In genomic region chr3:188796122-188796631, GRCh38 we compare ENCODE assay signal across 8 cellular contexts.
DNase-seq lines count a peak whose midpoint lies in the region; ATAC-seq and TF ChIP-seq lines count a peak whose summit lies in the region.

No MANE protein-coding gene starts in this region.

- H3K9me3 Mint-ChIP-seq in osteocyte (ENCODE audit: unreplicated experiment): no peaks in the 10 kb centered on the region

- H3K27me3 ChIP-seq in colonic mucosa: no peaks in the 10 kb centered on the region

- H3K27ac ChIP-seq in colonic mucosa: no peak overlapping the region

- H3K9ac ChIP-seq in colonic mucosa (ENCODE audit: low read depth in 2 of 2, low read length in 2 of 2): no peak overlapping the region

- H3K36me3 Mint-ChIP-seq in osteocyte (ENCODE audit: unreplicated experiment): peaks cover 9% of the 10 kb centered on the region

- H3K36me3 ChIP-seq in colonic mucosa: no peaks in the 10 kb centered on the region

- TF ChIP-seq CTCF in cardiac fibroblast (IDR thresholded peaks at IDR 0.05; ENCODE audit: low read depth, low read length) (no peak), osteocyte (IDR thresholded peaks at IDR 0.05) (no peak), colonic mucosa (IDR thresholded peaks at IDR 0.05) (no peak)

- no peak overlapping the region for H3K4me3 Mint-ChIP-seq in osteocyte (ENCODE audit: unreplicated experiment)

- H3K9me3 ChIP-seq in colonic mucosa: no peaks in the 10 kb centered on the region

- no peak overlapping the region for H3K4me3 ChIP-seq in cardiac fibroblast (replicated peaks in 1 of 2; ENCODE audit: low read depth in 2 of 2, low read length in 2 of 2)
- no peak overlapping the region for H3K4me3 ChIP-seq in colonic mucosa

- no peaks in the 10 kb centered on the region for H3K4me1 ChIP-seq in colonic mucosa

- H3K27ac Mint-ChIP-seq in osteocyte (ENCODE audit: unreplicated experiment): peak overlapping the region; percentile 88

- peaks cover 37% of the 10 kb centered on the region for H3K4me1 Mint-ChIP-seq in osteocyte (ENCODE audit: unreplicated experiment)

- H3K27me3 Mint-ChIP-seq in osteocyte (ENCODE audit: unreplicated experiment): no peaks in the 10 kb centered on the region

- peak; percentile 92 to 97 for DNase-seq in cardiac fibroblast (ENCODE audit: low read depth in 2 of 2)
- no peak for DNase-seq in osteocyte (ENCODE audit: extremely low spot score, unreplicated experiment)
- no peak for DNase-seq in HK-2 (ENCODE audit: unreplicated experiment)
- DNase-seq in NCI-H446 (lab: John Stamatoyannopoulos, UW): no peak
- no peak for DNase-seq in activated T-cell treated with anti-CD3 and anti-CD28 coated beads for 4 hours
- no peak for DNase-seq in colonic mucosa

- peak; percentile 57 for ATAC-seq in GM18517 (IDR thresholded peaks at IDR 0.05; ENCODE audit: unreplicated experiment)
- ATAC-seq in HG03520 (IDR thresholded peaks at IDR 0.05; ENCODE audit: unreplicated experiment): peak; percentile 77

- intact Hi-C loops in colonic mucosa (cut with DNase I): no loop called here

Comparison
In these comparisons a context has a peak if more than half of its experiments do, and no peak if none do; other contexts are left out.
1. DNase-seq: peak in cardiac fibroblast (2 of 2); none in osteocyte (single experiment), HK-2 (single experiment), NCI-H446 (0 of 2), activated T-cell treated with anti-CD3 and anti-CD28 coated beads for 4 hours (single experiment) and colonic mucosa (single experiment).